20 cellular contexts compared by ENCODE assay signal in the genomic region with DNA sequence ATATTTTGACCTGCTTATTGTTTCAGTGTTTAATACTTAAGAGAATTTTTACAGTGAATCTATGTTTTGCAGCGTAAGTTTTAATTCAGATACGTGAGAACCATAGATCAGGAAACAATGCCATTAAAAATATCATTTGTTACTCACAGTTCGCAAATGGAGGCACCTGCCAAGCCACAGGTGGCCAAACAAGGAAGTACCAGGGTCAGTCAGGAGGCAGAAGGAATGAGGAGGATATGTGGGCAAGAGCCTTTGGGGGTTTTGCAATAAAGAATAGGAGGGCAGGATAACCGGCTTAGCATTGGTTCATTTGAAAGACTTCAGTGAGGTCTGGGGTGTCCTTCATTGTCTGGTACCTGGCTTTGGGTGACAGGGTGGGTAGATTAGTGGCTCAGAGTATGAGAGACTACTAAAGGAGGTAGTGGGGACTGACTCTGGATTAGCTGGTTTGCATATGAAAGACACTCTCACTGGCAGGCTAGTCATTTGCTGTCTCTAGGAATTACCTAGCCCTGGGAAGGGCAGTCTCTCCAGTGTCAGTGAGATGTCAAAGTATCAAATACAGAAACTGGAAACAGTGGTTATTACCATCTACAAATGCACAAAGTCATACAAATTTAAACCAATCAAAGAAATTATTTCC.
DNase-seq lines count a peak whose midpoint lies in the region; ATAC-seq and TF ChIP-seq lines count a peak whose summit lies in the region.
"Had no signal": no experiment of that assay in that cellular context is flagged by ENCODE, and none has a peak within 500 bp of the region (broad histone marks: within the 10 kb centered on the region; RNA-seq: fewer than 3 reads in every experiment).

No MANE protein-coding gene starts in this region.

- 67% methylated on average over 4 of the region's 4 CpGs; no CpG with 5 or more reads in 1 of the 2 experiments for WGBS in endodermal cell (ENCODE audit: insufficient coverage in 1 of 2, insufficient read length in 1 of 2), 2 experiments
- 46 to 75% (median 59%) methylated on average over 4 of the region's 4 CpGs for WGBS in stomach, 5 donors

- TF ChIP-seq POLR2A in stomach (IDR thresholded peaks at IDR 0.05): no peak

- no peaks in the 10 kb centered on the region for H3K27me3 Mint-ChIP-seq in endodermal cell (ENCODE audit: insufficient read depth)

- H3K27ac ChIP-seq in endodermal cell (ENCODE audit: low read depth, low read length) (no peak overlapping the region), stomach (peak overlapping the region in 1 of 5 donors; percentile 29)
- H3K27ac ChIP-seq: 22Rv1, SJSA1 had no signal

- H3K4me1 Mint-ChIP-seq in endodermal cell: peaks cover 3% of the 10 kb centered on the region
- H3K4me1 Mint-ChIP-seq: B cell; CD4-positive, CD25-positive, alpha-beta regulatory T cell had no signal

- H3K36me3 Mint-ChIP-seq in endodermal cell (ENCODE audit: low read depth): peaks cover 4% of the 10 kb centered on the region
- H3K36me3 Mint-ChIP-seq: CD4-positive, CD25-positive, alpha-beta regulatory T cell had no signal

- H3K9me3 Mint-ChIP-seq in endodermal cell: peaks cover 23% of the 10 kb centered on the region

- H3K27me3 ChIP-seq in endodermal cell (ENCODE audit: control insufficient read depth, insufficient read depth, low read length, poor library complexity, severe bottlenecking) (no peaks in the 10 kb centered on the region), stomach (no peaks in the 10 kb centered on the region)
- H3K27me3 ChIP-seq: SJSA1 had no signal

- intact Hi-C loops in stomach (cut with DNase I; ENCODE audit: low total_unique reads): no loop called here

- no peak for ATAC-seq in HG03342 (IDR thresholded peaks at IDR 0.05; ENCODE audit: unreplicated experiment)
- ATAC-seq: GM12878 had no signal

- no peak overlapping the region for H3K4me3 Mint-ChIP-seq in endodermal cell
- H3K4me3 Mint-ChIP-seq: B cell; CD4-positive, CD25-positive, alpha-beta regulatory T cell had no signal

- no peaks in the 10 kb centered on the region for H3K4me1 ChIP-seq in endodermal cell (ENCODE audit: control insufficient read depth, insufficient read depth, low read length)
- H3K4me1 ChIP-seq in stomach: peaks cover 0 to 4% (median 0%) of the 10 kb centered on the region in 4 donors

- H3K36me3 ChIP-seq in endodermal cell (ENCODE audit: control insufficient read depth, insufficient read depth, low read length): no peaks in the 10 kb centered on the region
- H3K36me3 ChIP-seq in stomach: no peaks in the 10 kb centered on the region
- H3K36me3 ChIP-seq: SJSA1 had no signal

- peak; percentile 14 for DNase-seq in NCI-H748 (lab: John Stamatoyannopoulos, UW; ENCODE audit: unreplicated experiment)
- DNase-seq in NCI-H748 treated with DMSO at 0.1 percent for 48 hours (lab: John Stamatoyannopoulos, UW): no peak
- DNase-seq in NCI-H526 (lab: John Stamatoyannopoulos, UW): peak; percentile 12 to 43
- DNase-seq in endodermal cell: peak; percentile 60
- DNase-seq in stomach: peak; percentile 49
- no peak for DNase-seq in cerebellar nuclear complex (lab: John Stamatoyannopoulos, UW)
- DNase-seq in NCI-H2171 (lab: John Stamatoyannopoulos, UW): no peak
- DNase-seq: CD4-positive, CD25-positive, alpha-beta regulatory T cell; DND-41; GDM1; NCI-H1436 treated with DMSO at 0.1 percent for 48 hours; NCI-H2081; NCI-H2227 treated with DMSO at 0.1 percent for 48 hours; NCI-H524; NK-92 treated with Interleukin-12 subunit alpha and Interleukin-12 subunit beta, amount 100 ng/mL, for 24 hours had no signal

- no peak overlapping the region for H3K9ac ChIP-seq in endodermal cell (ENCODE audit: extremely low read depth, low read length, poor library complexity, severe bottlenecking)

- H3K27ac Mint-ChIP-seq in endodermal cell: no peak overlapping the region
- H3K27ac Mint-ChIP-seq: B cell had no signal

- TF ChIP-seq CTCF in endodermal cell (conservative IDR thresholded peaks at IDR 0.05) (no peak), stomach (IDR thresholded peaks at IDR 0.05) (no peak)

- H3K9me3 ChIP-seq in endodermal cell (ENCODE audit: control insufficient read depth, low read length): peaks cover 10% of the 10 kb centered on the region
- H3K9me3 ChIP-seq in stomach: no peaks in the 10 kb centered on the region
- H3K9me3 ChIP-seq: SJSA1 had no signal

- no peak for TF ChIP-seq EP300 in stomach (IDR thresholded peaks at IDR 0.05)

- H3K4me3 ChIP-seq in endodermal cell (ENCODE audit: low read length) (no peak overlapping the region), stomach (no peak overlapping the region)
- H3K4me3 ChIP-seq: GM12878, SJSA1 had no signal

Comparison
In these comparisons a context has a peak if more than half of its experiments do, and no peak if none do; other contexts are left out.
1. DNase-seq: peak in NCI-H748 (single experiment), NCI-H526 (2 of 2), endodermal cell (single experiment) and stomach (single experiment); none in NCI-H748 treated with DMSO at 0.1 percent for 48 hours (single experiment), cerebellar nuclear complex (0 of 2) and NCI-H2171 (single experiment).